26 cellular contexts compared by ENCODE assay signal in the genomic region with DNA sequence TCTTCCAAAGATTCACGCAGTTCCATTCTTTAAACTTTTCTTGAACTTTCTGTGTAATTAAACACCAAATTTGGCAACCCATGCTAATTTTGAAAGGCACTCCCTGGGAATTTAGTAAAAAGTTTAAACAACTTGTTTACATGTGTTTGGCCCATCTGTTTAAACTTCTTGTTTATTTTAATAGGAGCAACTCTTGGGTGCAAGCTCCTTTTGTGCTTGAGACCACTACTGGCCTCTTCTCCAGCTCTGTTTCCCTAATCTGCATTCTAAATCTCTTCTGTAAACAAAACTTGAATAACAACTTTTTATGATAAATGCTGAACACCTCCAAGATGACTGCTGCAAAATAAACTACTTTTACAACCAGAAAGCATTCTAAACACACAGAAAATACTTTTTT.
"Had no signal": no experiment of that assay in that cellular context is flagged by ENCODE, and none has a peak within 500 bp of the region (broad histone marks: within the 10 kb centered on the region; RNA-seq: fewer than 3 reads in every experiment).

No MANE protein-coding gene starts in this region.

- H3K27ac ChIP-seq: colonic mucosa, left lung, testis had no signal

- H3K4me3 Mint-ChIP-seq: brain; endodermal cell; stimulated activated effector memory CD8-positive, alpha-beta T cell treated with anti-CD3 and anti-CD28 coated beads, Interleukin-12 subunit alpha, Interleukin-12 subunit beta, amount 100 ng/mL, for 72 hours had no signal

- ATAC-seq: activated CD4-positive, CD25-positive, alpha-beta regulatory T cell treated with anti-CD3 and anti-CD28 coated beads, Interleukin-2, amount 50 U/mL, for 24 hours; left lung; mucosa of descending colon; stimulated activated effector memory CD8-positive, alpha-beta T cell treated with anti-CD3 and anti-CD28 coated beads, Interleukin-12 subunit alpha, Interleukin-12 subunit beta, amount 100 ng/mL, for 72 hours had no signal

- H3K4me2 ChIP-seq: smooth muscle cell had no signal

- DNase-seq: activated CD4-positive, alpha-beta T cell treated with anti-CD3 and anti-CD28 coated beads, Interleukin-2, amount 50 U/mL, for 1 hour; activated CD8-positive, alpha-beta memory T cell treated with anti-CD3 and anti-CD28 coated beads for 24 hours; activated CD8-positive, alpha-beta memory T cell treated with anti-CD3 and anti-CD28 coated beads, Interleukin-2, amount 50 U/mL, for 48 hours; activated effector memory CD4-positive, alpha-beta T cell treated with Interleukin-2 at 50 U/mL for 16 hours; activated naive CD4-positive, alpha-beta T cell treated with anti-CD3 and anti-CD28 coated beads, Interleukin-2, amount 50 U/mL, for 16 hours; activated T-cell treated with anti-CD3 and anti-CD28 coated beads, Interleukin-2, amount 50 U/mL, for 48 hours; amygdala; central memory CD4-positive, alpha-beta T cell; colonic mucosa; endodermal cell; left lung; mammary epithelial cell; mucosa of descending colon; naive B cell; ovary; right lobe of liver; stimulated activated CD4-positive, alpha-beta T cell treated with anti-CD3 and anti-CD28 coated beads, Interleukin-4, amount 100 ng/mL, for 24 hours; T-helper 1 cell; T-helper 9 cell; testis had no signal

- H3K9me3 ChIP-seq: colonic mucosa, left lung, mucosa of descending colon, ovary, right lobe of liver, testis had no signal

- H3K36me3 ChIP-seq: colonic mucosa, left lung, ovary, right lobe of liver had no signal

- H3K27me3 Mint-ChIP-seq: brain, naive B cell had no signal

- H3K4me3 ChIP-seq: colonic mucosa, left lung, mucosa of descending colon, ovary, right lobe of liver, smooth muscle cell, testis had no signal

- H3K4me1 ChIP-seq: testis had no signal

- FAIRE-seq: frontal cortex, keratinocyte had no signal

- H3K36me3 Mint-ChIP-seq: stimulated activated effector memory CD8-positive, alpha-beta T cell treated with anti-CD3 and anti-CD28 coated beads, Interleukin-12 subunit alpha, Interleukin-12 subunit beta, amount 100 ng/mL, for 72 hours had no signal

- H3K27me3 ChIP-seq: colonic mucosa, left lung, ovary, right lobe of liver, testis had no signal

- H3K9me3 Mint-ChIP-seq: endodermal cell had no signal
